1 cellular context compared by ENCODE assay signal in the genomic region with DNA sequence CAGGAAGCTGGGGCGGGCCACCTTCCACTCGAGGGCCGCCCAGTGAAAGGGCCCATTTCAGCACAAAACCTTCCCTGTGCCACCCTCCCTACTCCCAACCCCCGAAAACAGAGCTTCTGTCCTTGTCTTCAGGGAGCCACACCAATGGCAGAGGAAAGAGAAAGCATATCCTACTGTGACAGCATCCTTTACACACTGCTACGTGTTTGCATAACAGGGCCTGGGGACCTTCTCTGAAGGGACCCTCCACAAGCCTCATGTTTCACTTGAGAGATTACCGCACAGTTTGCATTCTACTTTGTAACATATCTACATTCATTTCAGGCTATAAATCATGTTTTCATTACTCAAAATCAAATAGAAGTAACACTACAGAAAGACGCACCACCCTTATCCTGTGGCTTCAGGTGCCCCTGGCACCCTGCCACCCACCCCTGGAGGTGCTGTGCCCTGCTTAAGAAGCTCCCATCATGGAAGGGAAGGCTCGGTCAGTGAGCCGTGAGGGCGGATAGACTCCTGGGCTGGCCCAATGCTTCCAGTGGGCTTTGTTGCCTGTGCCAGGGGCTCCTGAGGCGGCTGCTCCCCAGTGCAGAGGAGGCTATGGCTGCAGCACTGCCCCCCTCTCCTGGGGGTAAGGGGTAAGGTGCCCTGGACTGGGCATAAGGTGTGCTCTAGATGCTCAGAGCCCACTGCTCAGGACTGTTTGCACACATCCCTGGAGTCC.
TF ChIP-seq lines count a peak whose summit lies in the region.

No MANE protein-coding gene starts in this region.

TF ChIP-seq in WTC11, 78 proteins besides CTCF, POLR2A, EP300 and RAD21:
- TF ChIP-seq ETV6 (CRISPR knock-in tag; IDR thresholded peaks at IDR 0.05) (no peak), HMGA2 (CRISPR knock-in tag; IDR thresholded peaks at IDR 0.05) (no peak), ELF4 (CRISPR knock-in tag; IDR thresholded peaks at IDR 0.05; ENCODE audit: low read depth) (no peak), IRF2 (CRISPR knock-in tag; IDR thresholded peaks at IDR 0.05; ENCODE audit: borderline replicate concordance, low read depth) (no peak), MXD4 (CRISPR knock-in tag; IDR thresholded peaks at IDR 0.05; ENCODE audit: borderline replicate concordance) (no peak), ZNF138 (CRISPR knock-in tag; conservative IDR thresholded peaks at IDR 0.05) (no peak), ZNF263 (CRISPR knock-in tag; IDR thresholded peaks at IDR 0.05; ENCODE audit: low read depth) (no peak), FOXJ3 (CRISPR knock-in tag; IDR thresholded peaks at IDR 0.05; ENCODE audit: borderline replicate concordance) (no peak), SMAD4 (CRISPR knock-in tag; IDR thresholded peaks at IDR 0.05) (no peak)
- TF ChIP-seq, protein P1, sequence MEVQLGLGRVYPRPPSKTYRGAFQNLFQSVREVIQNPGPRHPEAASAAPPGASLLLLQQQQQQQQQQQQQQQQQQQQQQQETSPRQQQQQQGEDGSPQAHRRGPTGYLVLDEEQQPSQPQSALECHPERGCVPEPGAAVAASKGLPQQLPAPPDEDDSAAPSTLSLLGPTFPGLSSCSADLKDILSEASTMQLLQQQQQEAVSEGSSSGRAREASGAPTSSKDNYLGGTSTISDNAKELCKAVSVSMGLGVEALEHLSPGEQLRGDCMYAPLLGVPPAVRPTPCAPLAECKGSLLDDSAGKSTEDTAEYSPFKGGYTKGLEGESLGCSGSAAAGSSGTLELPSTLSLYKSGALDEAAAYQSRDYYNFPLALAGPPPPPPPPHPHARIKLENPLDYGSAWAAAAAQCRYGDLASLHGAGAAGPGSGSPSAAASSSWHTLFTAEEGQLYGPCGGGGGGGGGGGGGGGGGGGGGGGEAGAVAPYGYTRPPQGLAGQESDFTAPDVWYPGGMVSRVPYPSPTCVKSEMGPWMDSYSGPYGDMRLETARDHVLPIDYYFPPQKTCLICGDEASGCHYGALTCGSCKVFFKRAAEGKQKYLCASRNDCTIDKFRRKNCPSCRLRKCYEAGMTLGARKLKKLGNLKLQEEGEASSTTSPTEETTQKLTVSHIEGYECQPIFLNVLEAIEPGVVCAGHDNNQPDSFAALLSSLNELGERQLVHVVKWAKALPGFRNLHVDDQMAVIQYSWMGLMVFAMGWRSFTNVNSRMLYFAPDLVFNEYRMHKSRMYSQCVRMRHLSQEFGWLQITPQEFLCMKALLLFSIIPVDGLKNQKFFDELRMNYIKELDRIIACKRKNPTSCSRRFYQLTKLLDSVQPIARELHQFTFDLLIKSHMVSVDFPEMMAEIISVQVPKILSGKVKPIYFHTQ (CRISPR knock-in tag; IDR thresholded peaks at IDR 0.05), result no peak
- TF ChIP-seq, protein P2, sequence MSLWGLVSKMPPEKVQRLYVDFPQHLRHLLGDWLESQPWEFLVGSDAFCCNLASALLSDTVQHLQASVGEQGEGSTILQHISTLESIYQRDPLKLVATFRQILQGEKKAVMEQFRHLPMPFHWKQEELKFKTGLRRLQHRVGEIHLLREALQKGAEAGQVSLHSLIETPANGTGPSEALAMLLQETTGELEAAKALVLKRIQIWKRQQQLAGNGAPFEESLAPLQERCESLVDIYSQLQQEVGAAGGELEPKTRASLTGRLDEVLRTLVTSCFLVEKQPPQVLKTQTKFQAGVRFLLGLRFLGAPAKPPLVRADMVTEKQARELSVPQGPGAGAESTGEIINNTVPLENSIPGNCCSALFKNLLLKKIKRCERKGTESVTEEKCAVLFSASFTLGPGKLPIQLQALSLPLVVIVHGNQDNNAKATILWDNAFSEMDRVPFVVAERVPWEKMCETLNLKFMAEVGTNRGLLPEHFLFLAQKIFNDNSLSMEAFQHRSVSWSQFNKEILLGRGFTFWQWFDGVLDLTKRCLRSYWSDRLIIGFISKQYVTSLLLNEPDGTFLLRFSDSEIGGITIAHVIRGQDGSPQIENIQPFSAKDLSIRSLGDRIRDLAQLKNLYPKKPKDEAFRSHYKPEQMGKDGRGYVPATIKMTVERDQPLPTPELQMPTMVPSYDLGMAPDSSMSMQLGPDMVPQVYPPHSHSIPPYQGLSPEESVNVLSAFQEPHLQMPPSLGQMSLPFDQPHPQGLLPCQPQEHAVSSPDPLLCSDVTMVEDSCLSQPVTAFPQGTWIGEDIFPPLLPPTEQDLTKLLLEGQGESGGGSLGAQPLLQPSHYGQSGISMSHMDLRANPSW (CRISPR knock-in tag; conservative IDR thresholded peaks at IDR 0.05; ENCODE audit: low read depth), result no peak
- TF ChIP-seq, protein P3, sequence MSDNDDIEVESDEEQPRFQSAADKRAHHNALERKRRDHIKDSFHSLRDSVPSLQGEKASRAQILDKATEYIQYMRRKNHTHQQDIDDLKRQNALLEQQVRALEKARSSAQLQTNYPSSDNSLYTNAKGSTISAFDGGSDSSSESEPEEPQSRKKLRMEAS (CRISPR knock-in tag; IDR thresholded peaks at IDR 0.05), result no peak
- TF ChIP-seq, protein P4, sequence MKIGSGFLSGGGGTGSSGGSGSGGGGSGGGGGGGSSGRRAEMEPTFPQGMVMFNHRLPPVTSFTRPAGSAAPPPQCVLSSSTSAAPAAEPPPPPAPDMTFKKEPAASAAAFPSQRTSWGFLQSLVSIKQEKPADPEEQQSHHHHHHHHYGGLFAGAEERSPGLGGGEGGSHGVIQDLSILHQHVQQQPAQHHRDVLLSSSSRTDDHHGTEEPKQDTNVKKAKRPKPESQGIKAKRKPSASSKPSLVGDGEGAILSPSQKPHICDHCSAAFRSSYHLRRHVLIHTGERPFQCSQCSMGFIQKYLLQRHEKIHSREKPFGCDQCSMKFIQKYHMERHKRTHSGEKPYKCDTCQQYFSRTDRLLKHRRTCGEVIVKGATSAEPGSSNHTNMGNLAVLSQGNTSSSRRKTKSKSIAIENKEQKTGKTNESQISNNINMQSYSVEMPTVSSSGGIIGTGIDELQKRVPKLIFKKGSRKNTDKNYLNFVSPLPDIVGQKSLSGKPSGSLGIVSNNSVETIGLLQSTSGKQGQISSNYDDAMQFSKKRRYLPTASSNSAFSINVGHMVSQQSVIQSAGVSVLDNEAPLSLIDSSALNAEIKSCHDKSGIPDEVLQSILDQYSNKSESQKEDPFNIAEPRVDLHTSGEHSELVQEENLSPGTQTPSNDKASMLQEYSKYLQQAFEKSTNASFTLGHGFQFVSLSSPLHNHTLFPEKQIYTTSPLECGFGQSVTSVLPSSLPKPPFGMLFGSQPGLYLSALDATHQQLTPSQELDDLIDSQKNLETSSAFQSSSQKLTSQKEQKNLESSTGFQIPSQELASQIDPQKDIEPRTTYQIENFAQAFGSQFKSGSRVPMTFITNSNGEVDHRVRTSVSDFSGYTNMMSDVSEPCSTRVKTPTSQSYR (CRISPR knock-in tag; IDR thresholded peaks at IDR 0.05), result no peak
- TF ChIP-seq, protein P5, sequence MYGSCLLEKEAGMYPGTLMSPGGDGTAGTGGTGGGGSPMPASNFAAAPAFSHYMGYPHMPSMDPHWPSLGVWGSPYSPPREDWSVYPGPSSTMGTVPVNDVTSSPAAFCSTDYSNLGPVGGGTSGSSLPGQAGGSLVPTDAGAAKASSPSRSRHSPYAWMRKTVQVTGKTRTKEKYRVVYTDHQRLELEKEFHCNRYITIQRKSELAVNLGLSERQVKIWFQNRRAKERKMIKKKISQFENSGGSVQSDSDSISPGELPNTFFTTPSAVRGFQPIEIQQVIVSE (CRISPR knock-in tag; IDR thresholded peaks at IDR 0.05; ENCODE audit: borderline replicate concordance), result no peak
- TF ChIP-seq, protein P6, sequence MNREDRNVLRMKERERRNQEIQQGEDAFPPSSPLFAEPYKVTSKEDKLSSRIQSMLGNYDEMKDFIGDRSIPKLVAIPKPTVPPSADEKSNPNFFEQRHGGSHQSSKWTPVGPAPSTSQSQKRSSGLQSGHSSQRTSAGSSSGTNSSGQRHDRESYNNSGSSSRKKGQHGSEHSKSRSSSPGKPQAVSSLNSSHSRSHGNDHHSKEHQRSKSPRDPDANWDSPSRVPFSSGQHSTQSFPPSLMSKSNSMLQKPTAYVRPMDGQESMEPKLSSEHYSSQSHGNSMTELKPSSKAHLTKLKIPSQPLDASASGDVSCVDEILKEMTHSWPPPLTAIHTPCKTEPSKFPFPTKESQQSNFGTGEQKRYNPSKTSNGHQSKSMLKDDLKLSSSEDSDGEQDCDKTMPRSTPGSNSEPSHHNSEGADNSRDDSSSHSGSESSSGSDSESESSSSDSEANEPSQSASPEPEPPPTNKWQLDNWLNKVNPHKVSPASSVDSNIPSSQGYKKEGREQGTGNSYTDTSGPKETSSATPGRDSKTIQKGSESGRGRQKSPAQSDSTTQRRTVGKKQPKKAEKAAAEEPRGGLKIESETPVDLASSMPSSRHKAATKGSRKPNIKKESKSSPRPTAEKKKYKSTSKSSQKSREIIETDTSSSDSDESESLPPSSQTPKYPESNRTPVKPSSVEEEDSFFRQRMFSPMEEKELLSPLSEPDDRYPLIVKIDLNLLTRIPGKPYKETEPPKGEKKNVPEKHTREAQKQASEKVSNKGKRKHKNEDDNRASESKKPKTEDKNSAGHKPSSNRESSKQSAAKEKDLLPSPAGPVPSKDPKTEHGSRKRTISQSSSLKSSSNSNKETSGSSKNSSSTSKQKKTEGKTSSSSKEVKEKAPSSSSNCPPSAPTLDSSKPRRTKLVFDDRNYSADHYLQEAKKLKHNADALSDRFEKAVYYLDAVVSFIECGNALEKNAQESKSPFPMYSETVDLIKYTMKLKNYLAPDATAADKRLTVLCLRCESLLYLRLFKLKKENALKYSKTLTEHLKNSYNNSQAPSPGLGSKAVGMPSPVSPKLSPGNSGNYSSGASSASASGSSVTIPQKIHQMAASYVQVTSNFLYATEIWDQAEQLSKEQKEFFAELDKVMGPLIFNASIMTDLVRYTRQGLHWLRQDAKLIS (CRISPR knock-in tag; IDR thresholded peaks at IDR 0.05; ENCODE audit: borderline replicate concordance), result no peak
- TF ChIP-seq, protein P7, sequence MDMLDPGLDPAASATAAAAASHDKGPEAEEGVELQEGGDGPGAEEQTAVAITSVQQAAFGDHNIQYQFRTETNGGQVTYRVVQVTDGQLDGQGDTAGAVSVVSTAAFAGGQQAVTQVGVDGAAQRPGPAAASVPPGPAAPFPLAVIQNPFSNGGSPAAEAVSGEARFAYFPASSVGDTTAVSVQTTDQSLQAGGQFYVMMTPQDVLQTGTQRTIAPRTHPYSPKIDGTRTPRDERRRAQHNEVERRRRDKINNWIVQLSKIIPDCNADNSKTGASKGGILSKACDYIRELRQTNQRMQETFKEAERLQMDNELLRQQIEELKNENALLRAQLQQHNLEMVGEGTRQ (CRISPR knock-in tag; IDR thresholded peaks at IDR 0.05), result no peak
- TF ChIP-seq, protein P8, sequence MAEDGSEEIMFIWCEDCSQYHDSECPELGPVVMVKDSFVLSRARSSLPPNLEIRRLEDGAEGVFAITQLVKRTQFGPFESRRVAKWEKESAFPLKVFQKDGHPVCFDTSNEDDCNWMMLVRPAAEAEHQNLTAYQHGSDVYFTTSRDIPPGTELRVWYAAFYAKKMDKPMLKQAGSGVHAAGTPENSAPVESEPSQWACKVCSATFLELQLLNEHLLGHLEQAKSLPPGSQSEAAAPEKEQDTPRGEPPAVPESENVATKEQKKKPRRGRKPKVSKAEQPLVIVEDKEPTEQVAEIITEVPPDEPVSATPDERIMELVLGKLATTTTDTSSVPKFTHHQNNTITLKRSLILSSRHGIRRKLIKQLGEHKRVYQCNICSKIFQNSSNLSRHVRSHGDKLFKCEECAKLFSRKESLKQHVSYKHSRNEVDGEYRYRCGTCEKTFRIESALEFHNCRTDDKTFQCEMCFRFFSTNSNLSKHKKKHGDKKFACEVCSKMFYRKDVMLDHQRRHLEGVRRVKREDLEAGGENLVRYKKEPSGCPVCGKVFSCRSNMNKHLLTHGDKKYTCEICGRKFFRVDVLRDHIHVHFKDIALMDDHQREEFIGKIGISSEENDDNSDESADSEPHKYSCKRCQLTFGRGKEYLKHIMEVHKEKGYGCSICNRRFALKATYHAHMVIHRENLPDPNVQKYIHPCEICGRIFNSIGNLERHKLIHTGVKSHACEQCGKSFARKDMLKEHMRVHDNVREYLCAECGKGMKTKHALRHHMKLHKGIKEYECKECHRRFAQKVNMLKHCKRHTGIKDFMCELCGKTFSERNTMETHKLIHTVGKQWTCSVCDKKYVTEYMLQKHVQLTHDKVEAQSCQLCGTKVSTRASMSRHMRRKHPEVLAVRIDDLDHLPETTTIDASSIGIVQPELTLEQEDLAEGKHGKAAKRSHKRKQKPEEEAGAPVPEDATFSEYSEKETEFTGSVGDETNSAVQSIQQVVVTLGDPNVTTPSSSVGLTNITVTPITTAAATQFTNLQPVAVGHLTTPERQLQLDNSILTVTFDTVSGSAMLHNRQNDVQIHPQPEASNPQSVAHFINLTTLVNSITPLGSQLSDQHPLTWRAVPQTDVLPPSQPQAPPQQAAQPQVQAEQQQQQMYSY (CRISPR knock-in tag; IDR thresholded peaks at IDR 0.05), result no peak
- TF ChIP-seq, protein P9, sequence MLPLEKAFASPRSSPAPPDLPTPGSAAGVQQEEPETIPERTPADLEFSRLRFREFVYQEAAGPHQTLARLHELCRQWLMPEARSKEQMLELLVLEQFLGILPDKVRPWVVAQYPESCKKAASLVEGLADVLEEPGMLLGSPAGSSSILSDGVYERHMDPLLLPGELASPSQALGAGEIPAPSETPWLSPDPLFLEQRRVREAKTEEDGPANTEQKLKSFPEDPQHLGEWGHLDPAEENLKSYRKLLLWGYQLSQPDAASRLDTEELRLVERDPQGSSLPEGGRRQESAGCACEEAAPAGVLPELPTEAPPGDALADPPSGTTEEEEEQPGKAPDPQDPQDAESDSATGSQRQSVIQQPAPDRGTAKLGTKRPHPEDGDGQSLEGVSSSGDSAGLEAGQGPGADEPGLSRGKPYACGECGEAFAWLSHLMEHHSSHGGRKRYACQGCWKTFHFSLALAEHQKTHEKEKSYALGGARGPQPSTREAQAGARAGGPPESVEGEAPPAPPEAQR (CRISPR knock-in tag; IDR thresholded peaks at IDR 0.05), result no peak
